In the genomic region with DNA sequence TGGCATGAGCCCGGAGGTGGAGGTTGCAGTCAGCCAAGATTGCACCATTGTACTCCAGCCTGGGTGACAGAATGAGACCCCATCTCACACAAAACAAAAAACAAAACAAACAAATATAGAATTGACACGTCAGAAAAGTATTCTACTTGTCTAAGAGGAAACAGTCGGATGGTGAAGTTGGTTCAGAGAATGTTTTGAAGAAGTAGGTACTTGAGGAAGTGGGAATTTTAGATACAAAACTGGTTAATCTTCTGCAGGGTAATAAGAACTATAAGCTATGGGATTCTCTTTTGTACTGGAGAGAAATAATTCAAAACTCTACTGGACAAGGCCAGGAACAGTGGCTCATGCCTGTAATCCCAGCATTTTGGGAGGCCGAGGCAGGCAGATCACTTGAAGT, we compare ENCODE assay signal across 20 cellular contexts.
"Had no signal": no experiment of that assay in that cellular context is flagged by ENCODE, and none has a peak within 500 bp of the region (broad histone marks: within the 10 kb centered on the region; RNA-seq: fewer than 3 reads in every experiment).

No MANE protein-coding gene starts in this region.

- H3K27ac ChIP-seq: lower lobe of right lung, suprapubic skin, WERI-Rb-1 had no signal

- H3K36me3 Mint-ChIP-seq: activated naive CD8-positive, alpha-beta T cell treated with anti-CD3 and anti-CD28 coated beads for 36 hours; naive thymus-derived CD8-positive, alpha-beta T cell had no signal

- H3K36me3 ChIP-seq: lower lobe of right lung, suprapubic skin, upper lobe of left lung, WERI-Rb-1 had no signal

- H3K4me3 Mint-ChIP-seq: activated naive CD8-positive, alpha-beta T cell treated with anti-CD3 and anti-CD28 coated beads for 36 hours; naive thymus-derived CD8-positive, alpha-beta T cell had no signal

- H3K27ac Mint-ChIP-seq: activated naive CD8-positive, alpha-beta T cell treated with anti-CD3 and anti-CD28 coated beads for 36 hours; progenitor cell of endocrine pancreas had no signal

- H3K9me3 ChIP-seq: lower lobe of right lung, suprapubic skin, upper lobe of left lung had no signal

- H3K27me3 Mint-ChIP-seq: activated naive CD8-positive, alpha-beta T cell treated with anti-CD3 and anti-CD28 coated beads for 36 hours; naive thymus-derived CD8-positive, alpha-beta T cell; progenitor cell of endocrine pancreas had no signal

- H3K9me3 Mint-ChIP-seq: activated naive CD8-positive, alpha-beta T cell treated with anti-CD3 and anti-CD28 coated beads for 36 hours; naive thymus-derived CD8-positive, alpha-beta T cell had no signal

- DNase-seq: activated CD4-positive, alpha-beta T cell treated with anti-CD3 and anti-CD28 coated beads, Interleukin-2, amount 50 U/mL, for 4 hours; activated effector memory CD4-positive, alpha-beta T cell treated with anti-CD3 and anti-CD28 coated beads, Interleukin-2, amount 50 U/mL, for 16 hours; activated naive CD8-positive, alpha-beta T cell treated with anti-CD3 and anti-CD28 coated beads for 36 hours; activated T-cell treated with anti-CD3 and anti-CD28 coated beads, Interleukin-2, amount 50 U/mL, for 1 hour; aorta; left cardiac atrium; lower lobe of right lung; naive thymus-derived CD8-positive, alpha-beta T cell; nucleus accumbens; right cardiac atrium; stimulated activated naive CD4-positive, alpha-beta T cell; T-helper 1 cell; upper lobe of left lung had no signal

- H3K4me3 ChIP-seq: lower lobe of right lung, smooth muscle cell, suprapubic skin, upper lobe of left lung had no signal

- H3K4me1 ChIP-seq: suprapubic skin had no signal

- H3K27me3 ChIP-seq: suprapubic skin, upper lobe of left lung had no signal

- ATAC-seq: esophagus mucosa, right cardiac atrium had no signal

- H3K4me2 ChIP-seq: smooth muscle cell had no signal

- FAIRE-seq: bronchial epithelial cell, endometrium had no signal
